1 cellular context compared by ENCODE assay signal in the genomic region with DNA sequence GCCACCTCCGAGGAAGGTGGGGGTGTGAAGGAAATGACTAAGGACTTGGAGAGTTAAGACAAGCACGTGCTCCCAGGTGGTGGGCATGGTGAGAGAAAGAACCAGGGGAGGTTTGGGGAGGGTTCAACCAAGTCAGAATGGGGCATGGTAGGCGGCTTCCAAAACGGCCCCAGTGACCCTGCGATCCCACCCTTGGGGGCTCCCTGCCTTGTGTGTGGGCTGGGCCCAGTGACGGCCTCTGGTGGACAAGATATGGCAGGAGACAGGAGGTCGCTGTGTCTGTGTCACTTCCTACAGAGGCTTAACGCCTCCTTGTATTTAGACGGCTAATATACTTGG.
TF ChIP-seq lines count a peak whose summit lies in the region.

No MANE protein-coding gene starts in this region.

TF ChIP-seq in HCT116, 20 proteins besides CTCF, POLR2A, EP300 and RAD21 (continued from another document):
- TF ChIP-seq CEBPB (IDR thresholded peaks at IDR 0.05; ENCODE audit: low read depth) (no peak), EZH2 (IDR thresholded peaks at IDR 0.05) (no peak)
TF ChIP-seq in HCT116: peak in this region for 3.
